ENCODE assay signal across 1 cellular context in the genomic region with DNA sequence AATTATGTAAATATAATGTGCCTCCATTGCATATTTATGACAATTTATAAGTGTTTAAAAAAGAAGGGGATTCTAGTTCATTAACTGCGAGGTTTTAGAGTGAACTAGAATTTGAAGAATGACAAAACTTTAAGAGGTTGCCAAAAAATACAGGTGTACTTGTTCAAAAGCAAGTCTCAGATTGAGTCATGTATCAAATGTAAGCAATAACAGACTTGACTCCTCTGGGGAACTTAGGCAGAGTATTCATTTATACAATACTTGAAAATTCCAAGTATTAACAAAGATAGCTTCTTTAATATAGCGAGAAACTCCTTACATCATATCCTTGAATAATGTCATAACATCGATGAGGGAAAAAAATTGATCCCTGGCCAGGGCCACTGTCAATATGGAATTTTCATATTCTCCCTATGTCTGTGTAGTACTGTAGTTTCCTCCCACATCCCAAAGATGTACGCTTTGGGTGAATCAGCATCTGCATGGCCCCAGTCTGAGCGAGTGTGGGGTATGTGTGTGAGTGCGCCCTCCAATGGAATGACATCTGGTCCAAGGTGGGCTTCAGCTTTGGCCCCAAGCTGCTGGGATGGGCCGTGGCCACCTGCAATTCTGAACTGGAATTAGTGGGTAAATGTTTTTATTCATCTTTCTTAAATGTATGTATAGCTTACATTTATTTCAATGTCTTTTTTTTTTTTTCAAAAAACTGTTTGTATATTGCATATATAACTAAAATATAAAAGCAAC.
TF ChIP-seq lines count a peak whose summit lies in the region.

No MANE protein-coding gene starts in this region.

TF ChIP-seq in GM23338, 12 proteins besides CTCF, POLR2A, EP300 and RAD21:
- no peak for TF ChIP-seq CREB1 (CRISPR knock-in tag; IDR thresholded peaks at IDR 0.05; ENCODE audit: low read depth)
- TF ChIP-seq, protein P1, sequence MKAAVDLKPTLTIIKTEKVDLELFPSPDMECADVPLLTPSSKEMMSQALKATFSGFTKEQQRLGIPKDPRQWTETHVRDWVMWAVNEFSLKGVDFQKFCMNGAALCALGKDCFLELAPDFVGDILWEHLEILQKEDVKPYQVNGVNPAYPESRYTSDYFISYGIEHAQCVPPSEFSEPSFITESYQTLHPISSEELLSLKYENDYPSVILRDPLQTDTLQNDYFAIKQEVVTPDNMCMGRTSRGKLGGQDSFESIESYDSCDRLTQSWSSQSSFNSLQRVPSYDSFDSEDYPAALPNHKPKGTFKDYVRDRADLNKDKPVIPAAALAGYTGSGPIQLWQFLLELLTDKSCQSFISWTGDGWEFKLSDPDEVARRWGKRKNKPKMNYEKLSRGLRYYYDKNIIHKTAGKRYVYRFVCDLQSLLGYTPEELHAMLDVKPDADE (IDR thresholded peaks at IDR 0.05) = no peak
- TF ChIP-seq POLR2AphosphoS5 (IDR thresholded peaks at IDR 0.05; ENCODE audit: low read depth) = no peak
- TF ChIP-seq EZH2 (IDR thresholded peaks at IDR 0.05; ENCODE audit: low read depth, unreplicated experiment) = no peak
- TF ChIP-seq STAT1 (IDR thresholded peaks at IDR 0.05; ENCODE audit: unreplicated experiment) = no peak
- no peak for TF ChIP-seq EZH2phosphoT487 (IDR thresholded peaks at IDR 0.05; ENCODE audit: unreplicated experiment)
- TF ChIP-seq, protein P2, sequence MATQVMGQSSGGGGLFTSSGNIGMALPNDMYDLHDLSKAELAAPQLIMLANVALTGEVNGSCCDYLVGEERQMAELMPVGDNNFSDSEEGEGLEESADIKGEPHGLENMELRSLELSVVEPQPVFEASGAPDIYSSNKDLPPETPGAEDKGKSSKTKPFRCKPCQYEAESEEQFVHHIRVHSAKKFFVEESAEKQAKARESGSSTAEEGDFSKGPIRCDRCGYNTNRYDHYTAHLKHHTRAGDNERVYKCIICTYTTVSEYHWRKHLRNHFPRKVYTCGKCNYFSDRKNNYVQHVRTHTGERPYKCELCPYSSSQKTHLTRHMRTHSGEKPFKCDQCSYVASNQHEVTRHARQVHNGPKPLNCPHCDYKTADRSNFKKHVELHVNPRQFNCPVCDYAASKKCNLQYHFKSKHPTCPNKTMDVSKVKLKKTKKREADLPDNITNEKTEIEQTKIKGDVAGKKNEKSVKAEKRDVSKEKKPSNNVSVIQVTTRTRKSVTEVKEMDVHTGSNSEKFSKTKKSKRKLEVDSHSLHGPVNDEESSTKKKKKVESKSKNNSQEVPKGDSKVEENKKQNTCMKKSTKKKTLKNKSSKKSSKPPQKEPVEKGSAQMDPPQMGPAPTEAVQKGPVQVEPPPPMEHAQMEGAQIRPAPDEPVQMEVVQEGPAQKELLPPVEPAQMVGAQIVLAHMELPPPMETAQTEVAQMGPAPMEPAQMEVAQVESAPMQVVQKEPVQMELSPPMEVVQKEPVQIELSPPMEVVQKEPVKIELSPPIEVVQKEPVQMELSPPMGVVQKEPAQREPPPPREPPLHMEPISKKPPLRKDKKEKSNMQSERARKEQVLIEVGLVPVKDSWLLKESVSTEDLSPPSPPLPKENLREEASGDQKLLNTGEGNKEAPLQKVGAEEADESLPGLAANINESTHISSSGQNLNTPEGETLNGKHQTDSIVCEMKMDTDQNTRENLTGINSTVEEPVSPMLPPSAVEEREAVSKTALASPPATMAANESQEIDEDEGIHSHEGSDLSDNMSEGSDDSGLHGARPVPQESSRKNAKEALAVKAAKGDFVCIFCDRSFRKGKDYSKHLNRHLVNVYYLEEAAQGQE (IDR thresholded peaks at IDR 0.05; ENCODE audit: unreplicated experiment) = no peak
